Comparison of ENCODE assay signal across 27 cellular contexts in genomic region chr1:22263359-22263758, GRCh38.
"Had no signal": no experiment of that assay in that cellular context is flagged by ENCODE, and none has a peak within 500 bp of the region (broad histone marks: within the 10 kb centered on the region; RNA-seq: fewer than 3 reads in every experiment).

No MANE protein-coding gene starts in this region.

- H3K4me3 ChIP-seq: adrenal gland, ascending aorta, sigmoid colon, thoracic aorta, upper lobe of left lung had no signal

- H3K9me3 Mint-ChIP-seq: activated B cell treated with CpG ODN at 0.5 μM for 24 hours; activated T-cell treated with anti-CD3 and anti-CD28 coated beads, Interleukin-2, amount 50 U/mL, for 4 hours; activated T-helper 2 cell treated with anti-CD3 and anti-CD28 coated beads, Interferon-gamma antibody, Interleukin-2, Interleukin-4, amounts not matched to agents 10 μg/mL and 5 μg/mL and 100 μg/mL, durations not matched to agents 14 hours and 24 hours and 36 hours had no signal

- H3K4me1 ChIP-seq: adrenal gland, ascending aorta, sigmoid colon had no signal

- H3K4me3 Mint-ChIP-seq: activated B cell treated with CpG ODN at 0.5 μM for 24 hours; activated CD4-positive, alpha-beta T cell treated with anti-CD3 and anti-CD28 coated beads for 36 hours; activated naive CD8-positive, alpha-beta T cell; activated T-cell treated with anti-CD3 and anti-CD28 coated beads, Interleukin-2, amount 50 U/mL, for 4 hours; memory B cell; naive B cell had no signal

- H3K4me1 Mint-ChIP-seq: activated CD4-positive, alpha-beta T cell treated with anti-CD3 and anti-CD28 coated beads for 36 hours had no signal

- H3K9me3 ChIP-seq: adrenal gland, ascending aorta, sigmoid colon, thoracic aorta, upper lobe of left lung had no signal

- DNase-seq: activated B cell treated with CpG ODN at 0.5 μM for 24 hours; activated CD4-positive, alpha-beta T cell treated with anti-CD3 and anti-CD28 coated beads for 36 hours; activated CD4-positive, alpha-beta T cell treated with anti-CD3 and anti-CD28 coated beads, Interleukin-2, amount 50 U/mL, for 48 hours; activated CD8-positive, alpha-beta memory T cell treated with anti-CD3 and anti-CD28 coated beads, Interleukin-2, amount 50 U/mL, for 48 hours; activated naive CD4-positive, alpha-beta T cell; activated T-cell treated with anti-CD3 and anti-CD28 coated beads, Interleukin-2, amount 50 U/mL, for 4 hours; adrenal gland; brain microvascular endothelial cell; caudate nucleus; dermis blood vessel endothelial cell; effector CD8-positive, alpha-beta T cell; erythroblast; foreskin fibroblast; naive B cell; retina; sigmoid colon; stimulated activated CD4-positive, alpha-beta T cell treated with anti-CD3 and anti-CD28 coated beads, Interleukin-2, amount 100 ng/mL, for 48 hours; stimulated activated naive CD4-positive, alpha-beta T cell; T1000; upper lobe of left lung had no signal

- FAIRE-seq: keratinocyte had no signal

- H3K36me3 ChIP-seq: adrenal gland, ascending aorta, brain microvascular endothelial cell, sigmoid colon, thoracic aorta, upper lobe of left lung had no signal

- H3K36me3 Mint-ChIP-seq: activated naive CD8-positive, alpha-beta T cell; memory B cell; naive B cell had no signal

- H3K27me3 Mint-ChIP-seq: activated naive CD8-positive, alpha-beta T cell had no signal

- H3K27me3 ChIP-seq: adrenal gland, ascending aorta, brain microvascular endothelial cell, upper lobe of left lung had no signal

- H3K27ac Mint-ChIP-seq: activated B cell treated with CpG ODN at 0.5 μM for 24 hours; activated CD4-positive, alpha-beta T cell treated with anti-CD3 and anti-CD28 coated beads for 36 hours; activated naive CD8-positive, alpha-beta T cell; activated T-helper 2 cell treated with anti-CD3 and anti-CD28 coated beads, Interferon-gamma antibody, Interleukin-2, Interleukin-4, amounts not matched to agents 10 μg/mL and 5 μg/mL and 100 μg/mL, durations not matched to agents 14 hours and 24 hours and 36 hours; memory B cell; progenitor cell of endocrine pancreas had no signal

- H3K27ac ChIP-seq: adrenal gland, ascending aorta, brain microvascular endothelial cell, sigmoid colon, thoracic aorta, upper lobe of left lung had no signal
